8 cellular contexts compared by ENCODE assay signal in the genomic region with DNA sequence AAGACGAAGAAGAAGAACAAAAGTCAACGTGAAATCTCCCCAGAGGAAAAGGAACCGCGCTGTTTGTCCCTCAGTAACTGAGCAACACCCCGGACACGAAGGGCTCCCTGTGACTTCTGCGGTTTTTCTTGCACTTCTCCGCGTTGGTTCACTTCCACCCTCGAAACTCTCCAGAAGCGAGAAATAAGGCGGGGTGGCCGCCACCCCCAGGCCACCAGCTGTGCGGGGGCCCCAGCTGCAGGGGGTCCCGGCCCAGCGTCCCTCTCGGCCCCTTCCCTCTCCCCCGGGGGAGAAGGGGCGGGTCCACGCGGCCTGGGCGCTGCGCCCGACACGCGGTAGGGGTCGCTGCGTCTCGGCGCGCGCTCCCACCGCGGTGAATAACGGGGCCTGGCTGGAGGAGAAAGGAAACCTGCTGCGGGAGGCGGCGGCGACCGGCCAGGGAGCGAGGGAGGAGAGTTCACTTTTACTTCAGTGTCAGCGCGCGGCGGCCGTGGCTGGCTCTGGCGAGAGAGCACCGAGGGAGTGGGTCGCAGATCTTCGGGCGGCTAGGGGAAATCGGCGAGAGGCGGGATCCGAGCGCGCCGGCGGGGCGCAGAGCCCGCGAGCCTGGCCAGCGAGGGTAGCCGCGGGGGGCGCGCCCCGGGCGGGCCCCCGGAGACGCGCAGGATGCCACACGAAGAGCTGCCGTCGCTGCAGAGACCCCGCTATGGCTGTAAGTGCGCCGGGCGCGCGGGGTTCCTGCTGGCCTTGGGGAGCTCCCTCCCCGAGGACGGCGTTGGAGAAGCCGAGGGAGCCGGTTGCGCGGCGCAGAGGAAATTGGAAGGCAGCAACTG. TPM values are rescaled to one million over a fixed set of nuclear protein-coding genes. Genes with fewer than 3 reads are reported as not detected.
DNase-seq lines count a peak whose midpoint lies in the region; ATAC-seq and TF ChIP-seq lines count a peak whose summit lies in the region.

A gene with protein sequence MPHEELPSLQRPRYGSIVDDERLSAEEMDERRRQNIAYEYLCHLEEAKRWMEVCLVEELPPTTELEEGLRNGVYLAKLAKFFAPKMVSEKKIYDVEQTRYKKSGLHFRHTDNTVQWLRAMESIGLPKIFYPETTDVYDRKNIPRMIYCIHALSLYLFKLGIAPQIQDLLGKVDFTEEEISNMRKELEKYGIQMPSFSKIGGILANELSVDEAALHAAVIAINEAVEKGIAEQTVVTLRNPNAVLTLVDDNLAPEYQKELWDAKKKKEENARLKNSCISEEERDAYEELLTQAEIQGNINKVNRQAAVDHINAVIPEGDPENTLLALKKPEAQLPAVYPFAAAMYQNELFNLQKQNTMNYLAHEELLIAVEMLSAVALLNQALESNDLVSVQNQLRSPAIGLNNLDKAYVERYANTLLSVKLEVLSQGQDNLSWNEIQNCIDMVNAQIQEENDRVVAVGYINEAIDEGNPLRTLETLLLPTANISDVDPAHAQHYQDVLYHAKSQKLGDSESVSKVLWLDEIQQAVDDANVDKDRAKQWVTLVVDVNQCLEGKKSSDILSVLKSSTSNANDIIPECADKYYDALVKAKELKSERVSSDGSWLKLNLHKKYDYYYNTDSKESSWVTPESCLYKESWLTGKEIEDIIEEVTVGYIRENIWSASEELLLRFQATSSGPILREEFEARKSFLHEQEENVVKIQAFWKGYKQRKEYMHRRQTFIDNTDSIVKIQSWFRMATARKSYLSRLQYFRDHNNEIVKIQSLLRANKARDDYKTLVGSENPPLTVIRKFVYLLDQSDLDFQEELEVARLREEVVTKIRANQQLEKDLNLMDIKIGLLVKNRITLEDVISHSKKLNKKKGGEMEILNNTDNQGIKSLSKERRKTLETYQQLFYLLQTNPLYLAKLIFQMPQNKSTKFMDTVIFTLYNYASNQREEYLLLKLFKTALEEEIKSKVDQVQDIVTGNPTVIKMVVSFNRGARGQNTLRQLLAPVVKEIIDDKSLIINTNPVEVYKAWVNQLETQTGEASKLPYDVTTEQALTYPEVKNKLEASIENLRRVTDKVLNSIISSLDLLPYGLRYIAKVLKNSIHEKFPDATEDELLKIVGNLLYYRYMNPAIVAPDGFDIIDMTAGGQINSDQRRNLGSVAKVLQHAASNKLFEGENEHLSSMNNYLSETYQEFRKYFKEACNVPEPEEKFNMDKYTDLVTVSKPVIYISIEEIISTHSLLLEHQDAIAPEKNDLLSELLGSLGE (N-terminal part only) (plus strand): TSS at position 406 of the 833 bp plus-strand sequence. CDS start 261 bp downstream, at position 667.

- no peaks in the 10 kb centered on the region for H3K9me3 ChIP-seq in lung (ENCODE audit: control insufficient read depth in 2 of 2, insufficient read depth in 1 of 2, low read length in 1 of 2)

- TF ChIP-seq CTCF in NB4 (IDR thresholded peaks at IDR 0.05; ENCODE audit: low read depth, low read length) (peak; percentile 64), lung (IDR thresholded peaks at IDR 0.05; ENCODE audit: control extremely low read depth, extremely low read depth) (peak; percentile 55)

- H3K36me3 ChIP-seq in lung (ENCODE audit: control insufficient read depth in 2 of 2, insufficient read depth in 2 of 2, low read length in 2 of 2), result no peaks in the 10 kb centered on the region

- WGBS in lung, 2 donors, result 0 to 1% methylated on average over 82 to 89 of the region's 89 CpGs

- no peaks in the 10 kb centered on the region for H3K27me3 ChIP-seq in lung (ENCODE audit: control insufficient read depth, insufficient read depth)

- ATAC-seq in HG02588 (IDR thresholded peaks at IDR 0.05; ENCODE audit: unreplicated experiment), result peak; percentile 59
- ATAC-seq in lung (ENCODE audit: insufficient read depth, low FRiP score), result peak; percentile 82

- H3K4me1 ChIP-seq in lung (ENCODE audit: control insufficient read depth in 2 of 2, insufficient read depth in 2 of 2, low read length in 2 of 2), result peaks cover 0 to 3% of the 10 kb centered on the region in 2 donors

- peak within 1 kb of the TSS in 1 of 2 donors; percentile 86 for H3K27ac ChIP-seq in lung (ENCODE audit: low read depth in 1 of 2, low read length in 1 of 2)

- peak within 1 kb of the TSS; percentile 84 for H3K4me3 ChIP-seq in NB4 (ENCODE audit: low read depth, low read length)
- H3K4me3 ChIP-seq in lung, result peak within 1 kb of the TSS; percentile 71

- DNase-seq in NB4 (ENCODE audit: low read depth), result peak; percentile 98
- peak; percentile 74 for DNase-seq in activated CD4-positive, alpha-beta T cell treated with anti-CD3 and anti-CD28 coated beads for 4 hours
- peak; percentile 73 for DNase-seq in dermis blood vessel endothelial cell
- DNase-seq in lung (ENCODE audit: low spot score), result peak; percentile 72
- peak; percentile 66 for DNase-seq in stimulated activated CD8-positive, alpha-beta memory T cell treated with anti-CD3 and anti-CD28 coated beads, Interleukin-12 subunit alpha, Interleukin-12 subunit beta, amount 100 ng/mL, for 1 hour (ENCODE audit: low read depth)
- DNase-seq in cerebellar nuclear complex (lab: John Stamatoyannopoulos, UW), result no peak

- TF ChIP-seq POLR2A in GM15510 (IDR thresholded peaks at IDR 0.05; ENCODE audit: borderline replicate concordance, extremely low read depth, insufficient read length) (peak; percentile 45), NB4 (IDR thresholded peaks at IDR 0.05; ENCODE audit: extremely low read depth, insufficient read length) (peak; percentile 57)

RNA-seq across cellular contexts. Expression of the gene that starts here (rescaled TPM):
- total RNA-seq in dermis blood vessel endothelial cell, result 2.4 and 2.7 TPM in 2 replicates
- 10 to 100 TPM; 17.7 to 33.6 TPM for total RNA-seq in lung
- polyA plus RNA-seq in lung, result 1 to 10 TPM; 6.0 to 9.8 TPM

Comparison
In these comparisons a context has a peak if more than half of its experiments do, and no peak if none do; other contexts are left out.
1. DNase-seq: peak in NB4 (single experiment), activated CD4-positive, alpha-beta T cell treated with anti-CD3 and anti-CD28 coated beads for 4 hours (2 of 2), dermis blood vessel endothelial cell (single experiment), lung (single experiment) and stimulated activated CD8-positive, alpha-beta memory T cell treated with anti-CD3 and anti-CD28 coated beads, Interleukin-12 subunit alpha, Interleukin-12 subunit beta, amount 100 ng/mL, for 1 hour (single experiment); none in cerebellar nuclear complex (0 of 2).